7 cellular contexts compared by ENCODE assay signal in the genomic region with DNA sequence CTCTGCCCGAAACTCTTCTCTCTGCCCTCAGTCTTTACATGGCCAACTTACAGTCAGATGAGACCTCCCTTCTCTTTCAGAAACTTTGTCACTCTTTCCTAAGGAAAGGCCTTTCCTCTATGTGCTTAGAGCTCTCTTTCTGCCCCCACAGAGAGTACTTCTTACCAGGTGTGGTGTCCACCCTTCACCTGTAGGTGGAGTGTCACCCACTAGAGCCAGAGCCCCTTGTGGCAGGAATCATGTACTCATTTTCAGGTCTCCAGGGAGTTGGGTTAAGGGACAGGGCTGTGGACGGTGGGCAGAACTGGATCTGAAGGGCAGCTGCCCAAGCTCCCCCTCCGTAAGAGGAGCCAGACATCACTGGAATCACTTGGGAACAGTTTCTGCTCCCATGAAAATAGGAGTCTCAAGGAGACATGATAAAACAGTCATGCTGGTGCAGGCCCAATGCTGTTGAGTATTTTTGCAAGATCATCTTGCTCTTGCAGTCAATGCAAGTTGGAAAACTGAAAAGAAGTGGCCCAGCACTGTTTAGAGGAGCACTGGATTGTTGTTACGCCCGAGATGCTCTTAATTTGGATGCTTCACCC.
A peak's percentile ranks its signal among the peaks of the same experiment; 100 is the strongest.
DNase-seq lines count a peak whose midpoint lies in the region; ATAC-seq, FAIRE-seq and TF ChIP-seq lines count a peak whose summit lies in the region.

No MANE protein-coding gene starts in this region.

- no peak for TF ChIP-seq POLR2A in GM12892 (IDR thresholded peaks at IDR 0.05; ENCODE audit: low read depth, low read length)

- ATAC-seq in GM21528 (IDR thresholded peaks at IDR 0.05; ENCODE audit: low FRiP score, unreplicated experiment), result peak; percentile 91

- DNase-seq in GM12892 (ENCODE audit: insufficient read length), result peak; percentile 5
- DNase-seq in HK-2 (ENCODE audit: unreplicated experiment), result peak; percentile 15
- peak; percentile 39 to 61 for DNase-seq in SW 1271 (lab: John Stamatoyannopoulos, UW)
- peak; percentile 5 for DNase-seq in kidney glomerular epithelial cell (lab: John Stamatoyannopoulos, UW)
- no peak for DNase-seq in mesenteric fat pad (ENCODE audit: low spot score)
- no peak for DNase-seq in AG08395 (ENCODE audit: low spot score)

- FAIRE-seq in GM12892 (lab: Jason Lieb, UNC), result no peak

Comparison
In these comparisons a context has a peak if more than half of its experiments do, and no peak if none do; other contexts are left out.
1. DNase-seq: peak in GM12892 (single experiment), HK-2 (single experiment), SW 1271 (2 of 2) and kidney glomerular epithelial cell (single experiment); none in mesenteric fat pad (single experiment) and AG08395 (single experiment).